Comparison of ENCODE assay signal across 22 cellular contexts in the genomic region with DNA sequence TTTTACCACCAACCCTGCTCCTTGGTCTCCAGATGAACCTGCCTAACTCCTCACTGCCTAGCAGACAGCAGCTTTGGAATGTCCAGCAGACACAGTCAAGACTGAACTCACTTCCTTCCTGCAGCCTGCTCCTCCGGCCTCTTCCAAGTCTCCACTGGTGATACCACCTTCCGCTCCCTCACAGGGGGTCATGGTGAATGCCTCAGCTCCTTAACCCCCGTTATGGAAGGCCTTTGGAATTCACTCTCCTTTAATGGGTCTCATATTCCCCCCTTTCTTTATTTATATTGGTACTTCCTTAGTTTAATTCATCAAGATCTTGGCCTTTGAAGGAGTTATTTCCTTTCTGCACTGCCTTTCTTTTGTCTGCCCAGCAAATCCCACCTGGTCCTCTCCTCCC. TPM values are rescaled to one million over a fixed set of nuclear protein-coding genes. Genes with fewer than 3 reads are reported as not detected.
DNase-seq lines count a peak whose midpoint lies in the region; ATAC-seq, FAIRE-seq and TF ChIP-seq lines count a peak whose summit lies in the region.
"Had no signal": no experiment of that assay in that cellular context is flagged by ENCODE, and none has a peak within 500 bp of the region (broad histone marks: within the 10 kb centered on the region; RNA-seq: fewer than 3 reads in every experiment).

No MANE protein-coding gene starts in this region.

- H2AFZ ChIP-seq in K562 (ENCODE audit: low read depth, low read length): no peak overlapping the region

- TF ChIP-seq RAD21 in K562 (CRISPR knock-in tag; conservative IDR thresholded peaks at IDR 0.05 in 1 of 2, IDR thresholded peaks at IDR 0.05 in 1 of 2): no peak

- H3K27me3 Mint-ChIP-seq in activated CD4-positive, alpha-beta T cell treated with anti-CD3 and anti-CD28 coated beads, Interleukin-2, amount 10 ng/mL, durations not matched to agents 7 days and 5 days: peaks cover 18% of the 10 kb centered on the region

- H3K36me3 Mint-ChIP-seq in activated CD4-positive, alpha-beta T cell treated with anti-CD3 and anti-CD28 coated beads, Interleukin-2, amount 10 ng/mL, durations not matched to agents 7 days and 5 days (ENCODE audit: low read depth): no peaks in the 10 kb centered on the region

- H3K27ac ChIP-seq in HEK293 (ENCODE audit: extremely low read depth, low read depth, low read length) (no peak overlapping the region), K562 (ENCODE audit: extremely low read depth, low read depth, low read length) (no peak overlapping the region), breast epithelium (no peak overlapping the region)

- DNase-seq in EH (ENCODE audit: low read depth) (peak; percentile 73), K562 (ENCODE audit: extremely low read depth in 1 of 4, low spot score in 3 of 4) (no peak), iris pigment epithelial cell (ENCODE audit: low read depth) (peak; percentile 11), hepatic stellate cell (ENCODE audit: low spot score) (no peak), breast epithelium (ENCODE audit: low spot score in 2 of 2) (no peak)
- DNase-seq in activated CD4-positive, alpha-beta T cell treated with anti-CD3 and anti-CD28 coated beads, Interleukin-2, amount 10 ng/mL, durations not matched to agents 7 days and 5 days: no peak
- DNase-seq: C1 segment of cervical spinal cord; CD8-positive, alpha-beta memory T cell; DMS79; Karpas-422; NCI-H1092 treated with DMSO at 0.1 percent for 48 hours; NCI-H146; NCI-H2029 treated with DMSO at 0.1 percent for 48 hours; NCI-H2171; NCI-H526; PC-3; RPMI8226; SHP77 treated with DMSO at 0.1 percent for 48 hours had no signal

- H3K27me3 ChIP-seq in K562 (ENCODE audit: control insufficient read depth in 2 of 2, insufficient read depth in 2 of 2, low read length in 2 of 2) (peaks cover 21 to 62% of the 10 kb centered on the region in 2 experiments), breast epithelium (no peaks in the 10 kb centered on the region)

- FAIRE-seq in K562 (lab: Jason Lieb, UNC): peak; percentile 15
- FAIRE-seq: G401.6, H1 had no signal

- H3K9ac ChIP-seq in K562 (ENCODE audit: insufficient read depth in 1 of 2, low read depth in 2 of 2, low read length in 2 of 2): no peak overlapping the region

- H3K36me3 ChIP-seq in HEK293 (ENCODE audit: control insufficient read depth in 2 of 2, insufficient read depth in 1 of 2, low read length in 2 of 2) (no peaks in the 10 kb centered on the region), K562 (ENCODE audit: control insufficient read depth, insufficient read depth, low read length) (no peaks in the 10 kb centered on the region), breast epithelium (no peaks in the 10 kb centered on the region)

- WGBS in K562 (ENCODE audit: insufficient coverage, low coverage, missing lambda C conversion rate): 4% methylated on average over 3 of the region's 3 CpGs

- in situ Hi-C loops in K562 (cut with MboI): no loop called here

- ATAC-seq in K562: no peak
- ATAC-seq: PC-3, SK-N-SH treated with all-trans-retinoic acid at 6 μM for 48 hours had no signal

- no peaks in the 10 kb centered on the region; the same call in 1 of the 2 replicates for H4K20me1 ChIP-seq in K562 (replicated peaks; ENCODE audit: control insufficient read depth, insufficient read depth, low read length)

- TF ChIP-seq POLR2A in K562 (conservative IDR thresholded peaks at IDR 0.05): no peak
- TF ChIP-seq POLR2A in breast epithelium (IDR thresholded peaks at IDR 0.05): no peak

- no peak overlapping the region for H3K27ac Mint-ChIP-seq in activated CD4-positive, alpha-beta T cell treated with anti-CD3 and anti-CD28 coated beads, Interleukin-2, amount 10 ng/mL, durations not matched to agents 7 days and 5 days

- H3K9me3 ChIP-seq in HEK293 (ENCODE audit: control insufficient read depth, insufficient read depth, low read depth, low read length) (no peaks in the 10 kb centered on the region), K562 (replicated peaks; ENCODE audit: control insufficient read depth, insufficient read depth, low read depth, low read length) (no peaks in the 10 kb centered on the region; the same call in 1 of the 2 replicates), breast epithelium (no peaks in the 10 kb centered on the region)

- no peaks in the 10 kb centered on the region for H3K9me3 Mint-ChIP-seq in activated CD4-positive, alpha-beta T cell treated with anti-CD3 and anti-CD28 coated beads, Interleukin-2, amount 10 ng/mL, durations not matched to agents 7 days and 5 days
- H3K9me3 Mint-ChIP-seq: CD8-positive, alpha-beta memory T cell had no signal

- no peaks in the 10 kb centered on the region for H3K79me2 ChIP-seq in K562 (ENCODE audit: control insufficient read depth, insufficient read depth, low read length)

- CTCF ChIA-PET in HEK293 (lab: Yijun Ruan, JAX): interaction anchor here (0.7 to 1.7 kb wide), 3 partner anchors 23 to 1160 kb away, joined by 3 to 6 read pairs (median 4); no protein-coding TSS in a partner anchor
- CTCF ChIA-PET in K562 (lab: Yijun Ruan, JAX; ENCODE audit: low intra/inter-chr PET ratio): no interaction called here
- CTCF ChIA-PET in activated CD4-positive, alpha-beta T cell treated with anti-CD3 and anti-CD28 coated beads, Interleukin-2, amount 10 ng/mL, durations not matched to agents 7 days and 5 days (lab: Charles Lee): interaction anchor here (0.8 kb wide), 1 partner anchor 231 kb away, joined by 3 read pairs; no protein-coding TSS in a partner anchor

- POLR2A ChIA-PET in HEK293 (lab: Yijun Ruan, JAX): no interaction called here
- POLR2A ChIA-PET in K562 (lab: Yijun Ruan, JAX): interaction anchor here (0.6 to 1.6 kb wide), 2 partner anchors 10 to 44 kb away, joined by 3 to 4 read pairs; no protein-coding TSS in a partner anchor
- POLR2A ChIA-PET in activated CD4-positive, alpha-beta T cell treated with anti-CD3 and anti-CD28 coated beads, Interleukin-2, amount 10 ng/mL, durations not matched to agents 7 days and 5 days (lab: Charles Lee): no interaction called here

- no TSS peak for BruUV-seq in K562 (replicated peaks; lab: Mats Ljungman, UMichigan)

- H3K4me2 ChIP-seq in K562 (ENCODE audit: insufficient read depth, low read length): no peak overlapping the region

- peaks cover 7% of the 10 kb centered on the region for H3K4me1 Mint-ChIP-seq in activated CD4-positive, alpha-beta T cell treated with anti-CD3 and anti-CD28 coated beads, Interleukin-2, amount 10 ng/mL, durations not matched to agents 7 days and 5 days

- no peak overlapping the region for H3K4me3 Mint-ChIP-seq in activated CD4-positive, alpha-beta T cell treated with anti-CD3 and anti-CD28 coated beads, Interleukin-2, amount 10 ng/mL, durations not matched to agents 7 days and 5 days

- no peaks in the 10 kb centered on the region for H3K4me1 ChIP-seq in HEK293 (ENCODE audit: control insufficient read depth, insufficient read depth, low read length)
- H3K4me1 ChIP-seq in K562 (replicated peaks in 1 of 2; ENCODE audit: control insufficient read depth in 2 of 2, insufficient read depth in 2 of 2, low read length in 2 of 2): peaks cover 0 to 19% of the 10 kb centered on the region in 2 experiments; a peak in 2 of 5 replicates
- H3K4me1 ChIP-seq in breast epithelium: no peaks in the 10 kb centered on the region

- intact Hi-C loops in K562 (cut with micrococcal nuclease) (loop anchor here (5.0 kb wide), 2 partner anchors 94 to 694 kb away; a partner anchor contains a TSS), breast epithelium (cut with DNase I; ENCODE audit: low total_unique reads) (no loop called here)

- no peak for TF ChIP-seq EP300 in K562 (IDR thresholded peaks at IDR 0.05; ENCODE audit: low read length)

- H3K9me1 ChIP-seq in K562 (ENCODE audit: control insufficient read depth, insufficient read depth, low read length): no peaks in the 10 kb centered on the region

- H3K4me3 ChIP-seq in HEK293 (ENCODE audit: low read depth, low read length): no peak overlapping the region
- H3K4me3 ChIP-seq in K562: no peak overlapping the region
- H3K4me3 ChIP-seq in breast epithelium: no peak overlapping the region

- TF ChIP-seq CTCF in HEK293 (tag by site-specific recombination; IDR thresholded peaks at IDR 0.05): no peak
- no peak for TF ChIP-seq CTCF in K562 (IDR thresholded peaks at IDR 0.05 in 2 of 3, conservative IDR thresholded peaks at IDR 0.05 in 1 of 3; ENCODE audit: insufficient read depth in 2 of 3, low read depth in 1 of 3, low read length in 3 of 3)
- no peak for TF ChIP-seq CTCF in breast epithelium (IDR thresholded peaks at IDR 0.05)

TF ChIP-seq in K562, 482 proteins besides CTCF, POLR2A, EP300 and RAD21 (continues in another document):
- no peak for TF ChIP-seq PRMT5 (CRISPR knock-in tag; IDR thresholded peaks at IDR 0.05)

RNA-seq across cellular contexts. Expression of a gene that starts 44.9 kb away (rescaled TPM):
- total RNA-seq in K562 (2011; cell fraction: chromatin; rRNA removed; ENCODE audit: low replicate concordance): 14.9 and 16.7 TPM in 2 replicates
- total RNA-seq in K562 (2011; cell fraction: nucleolus; rRNA removed): 14.5 and 19.6 TPM in 2 replicates
- total RNA-seq in K562 (2011; cell fraction: nucleoplasm; rRNA removed): 14.4 and 19.2 TPM in 2 replicates
- total RNA-seq in K562 (2014; rRNA removed) (17.3 and 19.8 TPM in 2 replicates), K562 (2014; rRNA removed; fragmentation: Illumina TruSeq; extraction: Trizol) (31.8 and 34.7 TPM in 2 replicates), K562 (2015; rRNA removed; fragmentation: Illumina TruSeq; extraction: Trizol) (21.4 and 22.3 TPM in 2 replicates), K562 (2021) (20.3 and 22.3 TPM in 2 replicates), breast epithelium (10 to 100 TPM; 53.1 to 74.3 (median 54.4) TPM)
- polyA plus RNA-seq in K562 (2011; rRNA removed) (40.5 and 57.0 TPM in 2 replicates), K562 (2014; fragmentation: Illumina TruSeq; extraction: Trizol) (29.5 and 30.7 TPM in 2 replicates), K562 (2014; fragmentation: Nextera tagmentation; extraction: Ambion mirVana) (10 to 100 TPM; 18.3 to 26.3 TPM), K562 (2014; rRNA removed) (28.4 TPM in 2 replicates)
- 14.8 and 19.1 TPM in 2 replicates for polyA plus RNA-seq in K562 (2011; cell fraction: cytosol; rRNA removed)
- 25.6 and 26.6 TPM in 2 replicates for polyA plus RNA-seq in K562 (2011; cell fraction: nucleus; rRNA removed)
- polyA plus RNA-seq in K562 (2012): 19.9 and 24.6 TPM in 2 replicates
- 25.2 and 28.4 TPM in 2 replicates for polyA minus RNA-seq in K562 (2011; rRNA and poly(A)+ RNA removed)
- 4.7 and 5.0 TPM in 2 replicates for polyA minus RNA-seq in K562 (2011; cell fraction: cytosol; rRNA and poly(A)+ RNA removed)
- polyA minus RNA-seq in K562 (2011; cell fraction: nucleus; rRNA and poly(A)+ RNA removed): 6.2 and 17.2 TPM in 2 replicates
- total RNA-seq in activated CD4-positive, alpha-beta T cell treated with anti-CD3 and anti-CD28 coated beads, Interleukin-2, amount 10 ng/mL, durations not matched to agents 7 days and 5 days: 10 to 100 TPM; 18.0 to 19.0 TPM

Comparison
In these comparisons a context has a peak if more than half of its experiments do, and no peak if none do; other contexts are left out.
1. DNase-seq: peak in EH (single experiment) and iris pigment epithelial cell (single experiment); none in K562 (0 of 4), activated CD4-positive, alpha-beta T cell treated with anti-CD3 and anti-CD28 coated beads, Interleukin-2, amount 10 ng/mL, durations not matched to agents 7 days and 5 days (single experiment), hepatic stellate cell (single experiment) and breast epithelium (0 of 2).